10 cellular contexts compared by ENCODE assay signal in the genomic region with DNA sequence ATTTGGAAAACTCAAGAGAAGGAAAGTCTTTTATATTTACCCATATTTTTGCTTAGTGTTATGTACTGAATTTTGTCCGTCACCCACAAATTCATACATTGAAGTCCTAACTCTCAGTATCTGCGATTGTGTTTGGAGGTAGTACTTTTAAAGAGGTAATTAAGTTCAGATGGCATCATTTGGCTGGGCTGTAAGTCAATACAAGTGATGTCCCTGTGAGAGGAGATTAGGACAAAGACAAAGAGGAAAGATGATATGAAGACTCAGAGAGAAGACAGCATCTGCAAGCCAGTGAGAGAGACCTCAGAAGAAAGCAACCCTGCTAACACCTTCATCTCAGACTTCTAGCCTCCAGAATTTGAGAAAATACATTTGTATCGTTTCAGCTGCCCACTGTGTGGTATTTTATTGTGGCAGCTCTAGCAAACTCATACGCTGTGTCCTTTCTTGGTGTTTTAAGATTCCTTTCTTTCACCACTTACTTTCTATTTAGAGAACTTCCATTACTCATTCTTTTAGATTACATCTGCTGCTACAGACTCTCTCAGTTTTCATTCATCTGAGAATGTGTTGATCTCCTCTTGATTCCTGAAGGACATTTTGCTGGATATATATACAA. TPM values are rescaled to one million over a fixed set of nuclear protein-coding genes. Genes with fewer than 3 reads are reported as not detected.
DNase-seq lines count a peak whose midpoint lies in the region; TF ChIP-seq lines count a peak whose summit lies in the region.
"Had no signal": no experiment of that assay in that cellular context is flagged by ENCODE, and none has a peak within 500 bp of the region (broad histone marks: within the 10 kb centered on the region; RNA-seq: fewer than 3 reads in every experiment).

No MANE protein-coding gene starts in this region.

- H2AFZ ChIP-seq in hepatocyte = no peak overlapping the region

- CTCF ChIA-PET in activated CD4-positive, alpha-beta T cell treated with anti-CD3 and anti-CD28 coated beads, Interleukin-2, amount 10 ng/mL, durations not matched to agents 7 days and 5 days (lab: Charles Lee) = no interaction called here

- intact Hi-C loops in lower leg skin (cut with DNase I; ENCODE audit: low total_unique reads) = no loop called here

- TF ChIP-seq CTCF in hepatocyte (IDR thresholded peaks at IDR 0.05; ENCODE audit: poor library complexity) (no peak), lower leg skin (IDR thresholded peaks at IDR 0.05) (no peak)

- no peaks in the 10 kb centered on the region for H3K9me3 Mint-ChIP-seq in activated CD4-positive, alpha-beta T cell treated with anti-CD3 and anti-CD28 coated beads, Interleukin-2, amount 10 ng/mL, durations not matched to agents 7 days and 5 days
- H3K9me3 Mint-ChIP-seq in activated naive CD8-positive, alpha-beta T cell (ENCODE audit: low read depth) = no peaks in the 10 kb centered on the region

- H3K36me3 Mint-ChIP-seq in activated CD4-positive, alpha-beta T cell treated with anti-CD3 and anti-CD28 coated beads, Interleukin-2, amount 10 ng/mL, durations not matched to agents 7 days and 5 days (ENCODE audit: low read depth) = peaks cover 7% of the 10 kb centered on the region
- peaks cover 2% of the 10 kb centered on the region for H3K36me3 Mint-ChIP-seq in activated naive CD8-positive, alpha-beta T cell

- no peaks in the 10 kb centered on the region for H3K36me3 ChIP-seq in hepatocyte (replicated peaks; ENCODE audit: insufficient read depth, low read depth)
- H3K36me3 ChIP-seq: pancreas had no signal

- peaks cover 96% of the 10 kb centered on the region for H3K79me2 ChIP-seq in hepatocyte

- TF ChIP-seq POLR2A in lower leg skin (IDR thresholded peaks at IDR 0.05) = no peak

- POLR2A ChIA-PET in activated CD4-positive, alpha-beta T cell treated with anti-CD3 and anti-CD28 coated beads, Interleukin-2, amount 10 ng/mL, durations not matched to agents 7 days and 5 days (lab: Charles Lee) = interaction anchor here (0.6 kb wide), 1 partner anchor 49 kb away, joined by 3 read pairs; no protein-coding TSS in a partner anchor

- no peak for DNase-seq in activated CD4-positive, alpha-beta T cell treated with anti-CD3 and anti-CD28 coated beads, Interleukin-2, amount 10 ng/mL, durations not matched to agents 7 days and 5 days
- no peak for DNase-seq in activated CD4-positive, alpha-beta T cell treated with anti-CD3 and anti-CD28 coated beads, Interleukin-2, amount 50 U/mL, for 48 hours
- DNase-seq in hepatocyte (ENCODE audit: low spot score) = no peak
- peak; percentile 39 for DNase-seq in superior temporal gyrus (ENCODE audit: extremely low spot score)
- DNase-seq in lower leg skin (ENCODE audit: low spot score in 2 of 2) = no peak
- no peak for DNase-seq in NCI-H748 (lab: John Stamatoyannopoulos, UW; ENCODE audit: unreplicated experiment)
- no peak for DNase-seq in stimulated activated CD4-positive, alpha-beta T cell treated with anti-CD3 and anti-CD28 coated beads, Interleukin-15, amount 100 ng/mL, for 24 hours
- DNase-seq: central memory CD4-positive, alpha-beta T cell; pancreas had no signal

- H3K4me1 ChIP-seq in hepatocyte (ENCODE audit: insufficient read depth) = no peaks in the 10 kb centered on the region
- H3K4me1 ChIP-seq: pancreas had no signal

- H3K9me2 ChIP-seq in hepatocyte (replicated peaks; ENCODE audit: insufficient read depth) = no peaks in the 10 kb centered on the region

- H3K27ac ChIP-seq in hepatocyte = peak overlapping the region; percentile 4
- H3K27ac ChIP-seq: pancreas had no signal

- WGBS in hepatocyte (ENCODE audit: low lambda C conversion rate, missing lambda C conversion rate) = 75% methylated on average over 4 of the region's 4 CpGs
- WGBS in lower leg skin, 2 donors = 71 to 76% methylated on average over 4 of the region's 4 CpGs

- H3K4me3 Mint-ChIP-seq in activated CD4-positive, alpha-beta T cell treated with anti-CD3 and anti-CD28 coated beads, Interleukin-2, amount 10 ng/mL, durations not matched to agents 7 days and 5 days = no peak overlapping the region
- no peak overlapping the region for H3K4me3 Mint-ChIP-seq in activated naive CD8-positive, alpha-beta T cell

- no peaks in the 10 kb centered on the region for H3K27me3 Mint-ChIP-seq in activated CD4-positive, alpha-beta T cell treated with anti-CD3 and anti-CD28 coated beads, Interleukin-2, amount 10 ng/mL, durations not matched to agents 7 days and 5 days
- no peaks in the 10 kb centered on the region for H3K27me3 Mint-ChIP-seq in activated naive CD8-positive, alpha-beta T cell

- H3K27ac Mint-ChIP-seq in activated CD4-positive, alpha-beta T cell treated with anti-CD3 and anti-CD28 coated beads, Interleukin-2, amount 10 ng/mL, durations not matched to agents 7 days and 5 days = peak overlapping the region; percentile 21
- H3K27ac Mint-ChIP-seq in activated naive CD8-positive, alpha-beta T cell = peak overlapping the region; percentile 58

- H3K4me1 Mint-ChIP-seq in activated CD4-positive, alpha-beta T cell treated with anti-CD3 and anti-CD28 coated beads, Interleukin-2, amount 10 ng/mL, durations not matched to agents 7 days and 5 days = peaks cover 23% of the 10 kb centered on the region
- peaks cover 41% of the 10 kb centered on the region for H3K4me1 Mint-ChIP-seq in activated naive CD8-positive, alpha-beta T cell (ENCODE audit: low read depth)

- no peak overlapping the region for H3K4me2 ChIP-seq in hepatocyte

- no peak overlapping the region for H3K4me3 ChIP-seq in hepatocyte
- H3K4me3 ChIP-seq in lower leg skin (ENCODE audit: low read depth, poor library complexity, severe bottlenecking) = no peak overlapping the region
- H3K4me3 ChIP-seq: pancreas had no signal

- H3K9me3 ChIP-seq in hepatocyte (ENCODE audit: low read depth) = no peaks in the 10 kb centered on the region
- H3K9me3 ChIP-seq: pancreas had no signal

- no peaks in the 10 kb centered on the region for H3K27me3 ChIP-seq in hepatocyte
- H3K27me3 ChIP-seq: pancreas had no signal

- H4K20me1 ChIP-seq in hepatocyte (ENCODE audit: insufficient read depth, poor library complexity, severe bottlenecking) = peaks cover 46% of the 10 kb centered on the region

RNA-seq across cellular contexts. Expression of a gene that starts 17.0 kb away (rescaled TPM):
- total RNA-seq in activated CD4-positive, alpha-beta T cell treated with anti-CD3 and anti-CD28 coated beads, Interleukin-2, amount 10 ng/mL, durations not matched to agents 7 days and 5 days = 10 to 100 TPM; 54.0 to 58.0 TPM
- 38.5 and 43.9 TPM in 2 replicates for total RNA-seq in hepatocyte
- 18.0 and 22.5 TPM in 2 replicates for polyA plus RNA-seq in hepatocyte
- total RNA-seq in lower leg skin = 10 to 100 TPM; 22.5 to 34.3 (median 27.7) TPM

RNA-seq across cellular contexts. Expression of a gene that starts 58.4 kb away (rescaled TPM):
- 10 to 100 TPM; 35.7 to 38.8 TPM for total RNA-seq in activated CD4-positive, alpha-beta T cell treated with anti-CD3 and anti-CD28 coated beads, Interleukin-2, amount 10 ng/mL, durations not matched to agents 7 days and 5 days
- total RNA-seq in hepatocyte (43.2 and 51.0 TPM in 2 replicates), lower leg skin (10 to 100 TPM; 44.6 to 65.1 (median 54.3) TPM)
- 24.2 and 32.1 TPM in 2 replicates for polyA plus RNA-seq in hepatocyte
